Comparison of ENCODE assay signal across 8 cellular contexts in genomic region chr5:141513021-141513626, GRCh38. TPM values are rescaled to one million over a fixed set of nuclear protein-coding genes. Genes with fewer than 3 reads are reported as not detected.
DNase-seq lines count a peak whose midpoint lies in the region; ATAC-seq, FAIRE-seq and TF ChIP-seq lines count a peak whose summit lies in the region.

No MANE protein-coding gene starts in this region.

- TF ChIP-seq POLR2A in K562 (conservative IDR thresholded peaks at IDR 0.05), result 0 out of 2 replicates have a peak, but pooled peaks have one; percentile 41

- H3K9me1 ChIP-seq in K562 (ENCODE audit: control insufficient read depth, insufficient read depth, low read length), result peaks cover 8% of the 10 kb centered on the region

- TF ChIP-seq RAD21 in K562 (CRISPR knock-in tag; conservative IDR thresholded peaks at IDR 0.05 in 1 of 2, IDR thresholded peaks at IDR 0.05 in 1 of 2), result no peak

- peaks cover 5 to 17% of the 10 kb centered on the region in 2 experiments; a peak in 3 of 5 replicates for H3K4me1 ChIP-seq in K562 (replicated peaks in 1 of 2; ENCODE audit: control insufficient read depth in 2 of 2, insufficient read depth in 2 of 2, low read length in 2 of 2)

- BruUV-seq in K562 (replicated peaks; lab: Mats Ljungman, UMichigan), result no TSS peak

- TF ChIP-seq EP300 in K562 (IDR thresholded peaks at IDR 0.05; ENCODE audit: low read length), result no peak

- FAIRE-seq in K562 (lab: Jason Lieb, UNC), result no peak

- no peaks in the 10 kb centered on the region for H3K79me2 ChIP-seq in K562 (ENCODE audit: control insufficient read depth, insufficient read depth, low read length)

- CTCF ChIA-PET in K562 (lab: Yijun Ruan, JAX; ENCODE audit: low intra/inter-chr PET ratio), result interaction anchor here (0.5 to 1.1 kb wide), 3 partner anchors 11 to 187 kb away, joined by 3 to 5 read pairs (median 3); partner anchors contain the start of gene PCDHGB2

- H3K27ac ChIP-seq in K562 (ENCODE audit: extremely low read depth, low read depth, low read length), result no peak overlapping the region

- no peaks in the 10 kb centered on the region for H3K9me3 ChIP-seq in K562 (replicated peaks; ENCODE audit: control insufficient read depth, insufficient read depth, low read depth, low read length)

- no peak overlapping the region for H2AFZ ChIP-seq in K562 (ENCODE audit: low read depth, low read length)

- no peak overlapping the region for H3K4me2 ChIP-seq in K562 (ENCODE audit: insufficient read depth, low read length)

- H3K36me3 ChIP-seq in GM06990 (ENCODE audit: control insufficient read depth, insufficient read depth, low read length) (peaks cover 8% of the 10 kb centered on the region), K562 (ENCODE audit: control insufficient read depth, insufficient read depth, low read length) (peaks cover 51% of the 10 kb centered on the region)

- TF ChIP-seq CTCF in GM06990 (IDR thresholded peaks at IDR 0.05; ENCODE audit: insufficient read depth, low read length, poor library complexity, severe bottlenecking) (no peak), K562 (IDR thresholded peaks at IDR 0.05 in 2 of 3, conservative IDR thresholded peaks at IDR 0.05 in 1 of 3; ENCODE audit: insufficient read depth in 2 of 3, low read depth in 1 of 3, low read length in 3 of 3) (no peak)

- in situ Hi-C loops in K562 (cut with MboI), result no loop called here

- no peak overlapping the region for H3K9ac ChIP-seq in K562 (ENCODE audit: insufficient read depth in 1 of 2, low read depth in 2 of 2, low read length in 2 of 2)

- intact Hi-C loops in K562 (cut with micrococcal nuclease), result loop anchor here (5.0 to 10.0 kb wide), 3 partner anchors 91 to 278 kb away; partner anchors contain the start of genes PCDHGA11 and PCDHGA3

- 91% methylated on average over 21 of the region's 39 CpGs for WGBS in K562 (ENCODE audit: insufficient coverage, low coverage, missing lambda C conversion rate)

- H3K4me3 ChIP-seq in GM06990 (replicated peaks; ENCODE audit: low read depth, low read length) (peak overlapping the region; percentile 33), K562 (no peak overlapping the region), iPS-11a (ENCODE audit: low read depth, low read length) (peak overlapping the region; percentile 61), skeletal muscle cell (ENCODE audit: low read depth, low read length) (peak overlapping the region; percentile 46)

- POLR2A ChIA-PET in K562 (lab: Yijun Ruan, JAX), result interaction anchor here (1.4 to 1.8 kb wide), 2 partner anchors 104 to 193 kb away, joined by 3 to 7 read pairs; partner anchors contain the start of gene TAF7

- H3K27me3 ChIP-seq in GM06990 (replicated peaks; ENCODE audit: control insufficient read depth, insufficient read depth, low read length) (no peaks in the 10 kb centered on the region), K562 (ENCODE audit: control insufficient read depth in 2 of 2, insufficient read depth in 2 of 2, low read length in 2 of 2) (peaks cover 0 to 7% of the 10 kb centered on the region in 2 experiments; a peak in 1 of 5 replicates)

- H4K20me1 ChIP-seq in K562 (replicated peaks; ENCODE audit: control insufficient read depth, insufficient read depth, low read length), result no peaks in the 10 kb centered on the region

- DNase-seq in GM06990 (ENCODE audit: extremely low read depth, insufficient read length) (peak; percentile 69), RPMI7951 (ENCODE audit: low read depth) (peak; percentile 45), K562 (ENCODE audit: extremely low read depth in 1 of 4, low spot score in 3 of 4) (no peak), skeletal muscle cell (ENCODE audit: low read depth) (no peak), A172 (ENCODE audit: low spot score) (no peak), OCI-M1 (lab: John Stamatoyannopoulos, UW) (no peak), SKM-1 treated with dmso at 0.1 percent for 144 hours (lab: John Stamatoyannopoulos, UW; ENCODE audit: unreplicated experiment) (no peak)

- ATAC-seq in K562, result peak; percentile 5; the same call in 1 of the 3 replicates

TF ChIP-seq in K562, 482 proteins besides CTCF, POLR2A, EP300 and RAD21 (continues in another document):
- TF ChIP-seq MYNN (IDR thresholded peaks at IDR 0.05) (peak; percentile 15; the same call in 1 of the 2 replicates), MYNN (CRISPR knock-in tag; IDR thresholded peaks at IDR 0.05) (no peak), ZNF143 (CRISPR knock-in tag; IDR thresholded peaks at IDR 0.05) (0 out of 2 replicates have a peak, but pooled peaks have one; percentile 33), RBM22 (IDR thresholded peaks at IDR 0.05; ENCODE audit: low read depth, low read length, poor library complexity, severe bottlenecking) (peak; percentile 79)

RNA-seq across cellular contexts. Expression of gene PCDHGC5, which starts 24.2 kb away (rescaled TPM):
- 1.1 and 1.2 TPM in 2 replicates for total RNA-seq in RPMI7951 (2014; rRNA removed; shearing (Covaris generic))
- 0.14 TPM in 1 of 2 replicates, not detected in the other for total RNA-seq in K562 (2011; cell fraction: chromatin; rRNA removed; ENCODE audit: low replicate concordance)
- 0.17 TPM in 1 of 2 replicates, not detected in the other for total RNA-seq in K562 (2011; cell fraction: nucleolus; rRNA removed)
- total RNA-seq in K562 (2011; cell fraction: nucleoplasm; rRNA removed), result not detected in 2 replicates
- total RNA-seq in K562 (2014; rRNA removed) (not detected in 2 replicates), K562 (2014; rRNA removed; fragmentation: Illumina TruSeq; extraction: Trizol) (not detected in 2 replicates), K562 (2015; rRNA removed; fragmentation: Illumina TruSeq; extraction: Trizol) (not detected in 2 replicates), K562 (2021) (not detected in 2 replicates)
- polyA plus RNA-seq in K562 (2011; rRNA removed) (not detected in 2 replicates), K562 (2014; fragmentation: Illumina TruSeq; extraction: Trizol) (not detected in 2 replicates), K562 (2014; fragmentation: Nextera tagmentation; extraction: Ambion mirVana) (not detected), K562 (2014; rRNA removed) (not detected in 2 replicates)
- polyA plus RNA-seq in K562 (2011; cell fraction: cytosol; rRNA removed), result not detected in 2 replicates
- polyA plus RNA-seq in K562 (2011; cell fraction: nucleus; rRNA removed), result not detected in 2 replicates
- not detected in 2 replicates for polyA plus RNA-seq in K562 (2012)
- not detected in 2 replicates for polyA minus RNA-seq in K562 (2011; rRNA and poly(A)+ RNA removed)
- not detected in 2 replicates for polyA minus RNA-seq in K562 (2011; cell fraction: cytosol; rRNA and poly(A)+ RNA removed)
- polyA minus RNA-seq in K562 (2011; cell fraction: nucleus; rRNA and poly(A)+ RNA removed), result not detected in 2 replicates
- 1.1 and 3.7 TPM in 2 replicates for total RNA-seq in A172 (2014; rRNA removed; shearing (Covaris generic))

RNA-seq across cellular contexts. Expression of gene PCDHGC4, which starts 28.3 kb away (rescaled TPM):
- 0.78 and 1.1 TPM in 2 replicates for total RNA-seq in RPMI7951 (2014; rRNA removed; shearing (Covaris generic))
- not detected in 2 replicates for total RNA-seq in K562 (2011; cell fraction: chromatin; rRNA removed; ENCODE audit: low replicate concordance)
- total RNA-seq in K562 (2011; cell fraction: nucleolus; rRNA removed), result not detected in 2 replicates
- not detected in 2 replicates for total RNA-seq in K562 (2011; cell fraction: nucleoplasm; rRNA removed)
- total RNA-seq in K562 (2014; rRNA removed), result 0.05 TPM in 1 of 2 replicates, not detected in the other
- total RNA-seq in K562 (2014; rRNA removed; fragmentation: Illumina TruSeq; extraction: Trizol), result not detected in 2 replicates
- total RNA-seq in K562 (2015; rRNA removed; fragmentation: Illumina TruSeq; extraction: Trizol), result not detected in 2 replicates
- total RNA-seq in K562 (2021), result not detected in 2 replicates
- polyA plus RNA-seq in K562 (2011; rRNA removed), result not detected in 2 replicates
- not detected in 2 replicates for polyA plus RNA-seq in K562 (2011; cell fraction: cytosol; rRNA removed)
- polyA plus RNA-seq in K562 (2011; cell fraction: nucleus; rRNA removed), result not detected in 2 replicates
- not detected in 2 replicates for polyA plus RNA-seq in K562 (2012)
- not detected in 2 replicates for polyA plus RNA-seq in K562 (2014; fragmentation: Illumina TruSeq; extraction: Trizol)
- polyA plus RNA-seq in K562 (2014; fragmentation: Nextera tagmentation; extraction: Ambion mirVana), result not detected
- not detected in 2 replicates for polyA plus RNA-seq in K562 (2014; rRNA removed)
- not detected in 2 replicates for polyA minus RNA-seq in K562 (2011; rRNA and poly(A)+ RNA removed)
- polyA minus RNA-seq in K562 (2011; cell fraction: cytosol; rRNA and poly(A)+ RNA removed), result not detected in 2 replicates
- not detected in 2 replicates for polyA minus RNA-seq in K562 (2011; cell fraction: nucleus; rRNA and poly(A)+ RNA removed)
- total RNA-seq in A172 (2014; rRNA removed; shearing (Covaris generic)), result 0.22 TPM in 1 of 2 replicates, not detected in the other

RNA-seq across cellular contexts. Expression of gene PCDHGC3, which starts 37.4 kb away (rescaled TPM):
- 75.6 and 81.8 TPM in 2 replicates for total RNA-seq in RPMI7951 (2014; rRNA removed; shearing (Covaris generic))
- total RNA-seq in K562 (2011; cell fraction: chromatin; rRNA removed; ENCODE audit: low replicate concordance), result 0.12 TPM in 1 of 2 replicates, not detected in the other
- not detected in 2 replicates for total RNA-seq in K562 (2011; cell fraction: nucleolus; rRNA removed)
- not detected in 2 replicates for total RNA-seq in K562 (2011; cell fraction: nucleoplasm; rRNA removed)
- not detected in 2 replicates for total RNA-seq in K562 (2014; rRNA removed)
- not detected in 2 replicates for total RNA-seq in K562 (2014; rRNA removed; fragmentation: Illumina TruSeq; extraction: Trizol)
- total RNA-seq in K562 (2015; rRNA removed; fragmentation: Illumina TruSeq; extraction: Trizol), result not detected in 2 replicates
- total RNA-seq in K562 (2021), result 0.07 and 0.20 TPM in 2 replicates
- polyA plus RNA-seq in K562 (2011; rRNA removed), result not detected in 2 replicates
- not detected in 2 replicates for polyA plus RNA-seq in K562 (2011; cell fraction: cytosol; rRNA removed)
- polyA plus RNA-seq in K562 (2011; cell fraction: nucleus; rRNA removed), result not detected in 2 replicates
- not detected in 2 replicates for polyA plus RNA-seq in K562 (2012)
- not detected in 2 replicates for polyA plus RNA-seq in K562 (2014; fragmentation: Illumina TruSeq; extraction: Trizol)
- not detected for polyA plus RNA-seq in K562 (2014; fragmentation: Nextera tagmentation; extraction: Ambion mirVana)
- not detected in 2 replicates for polyA plus RNA-seq in K562 (2014; rRNA removed)
- not detected in 2 replicates for polyA minus RNA-seq in K562 (2011; rRNA and poly(A)+ RNA removed)
- not detected in 2 replicates for polyA minus RNA-seq in K562 (2011; cell fraction: cytosol; rRNA and poly(A)+ RNA removed)
- not detected in 2 replicates for polyA minus RNA-seq in K562 (2011; cell fraction: nucleus; rRNA and poly(A)+ RNA removed)
- total RNA-seq in A172 (2014; rRNA removed; shearing (Covaris generic)), result 46.6 and 51.7 TPM in 2 replicates

Comparison
In these comparisons a context has a peak if more than half of its experiments do, and no peak if none do; other contexts are left out.
1. DNase-seq: peak in GM06990 (single experiment) and RPMI7951 (single experiment); none in K562 (0 of 4), skeletal muscle cell (single experiment), A172 (single experiment), OCI-M1 (single experiment) and SKM-1 treated with dmso at 0.1 percent for 144 hours (single experiment).
2. RNA of gene PCDHGC3, which starts 37.4 kb away (total RNA-seq): 75.6 to 81.8 TPM in RPMI7951 and 46.6 to 51.7 TPM in A172; 0.07 to 0.20 TPM in K562; every median in the first group is over 10 times any median in the second.